In genomic region chr13:95445116-95445515, GRCh38 we compare ENCODE assay signal across 24 cellular contexts.
"Had no signal": no experiment of that assay in that cellular context is flagged by ENCODE, and none has a peak within 500 bp of the region (broad histone marks: within the 10 kb centered on the region; RNA-seq: fewer than 3 reads in every experiment).

No MANE protein-coding gene starts in this region.

- H3K36me3 ChIP-seq: colonic mucosa, esophagus squamous epithelium, gastroesophageal sphincter, heart right ventricle had no signal

- H3K4me1 ChIP-seq: body of pancreas, colonic mucosa, esophagus squamous epithelium, gastroesophageal sphincter had no signal

- H3K9me3 ChIP-seq: body of pancreas, colonic mucosa, esophagus squamous epithelium, gastroesophageal sphincter, heart right ventricle had no signal

- H3K27me3 ChIP-seq: body of pancreas, colonic mucosa had no signal

- H3K4me3 ChIP-seq: body of pancreas, colonic mucosa, esophagus squamous epithelium, gastroesophageal sphincter, heart right ventricle had no signal

- ATAC-seq: activated CD4-positive, alpha-beta T cell treated with anti-CD3 and anti-CD28 coated beads for 36 hours; activated CD8-positive, alpha-beta memory T cell treated with anti-CD3 and anti-CD28 coated beads, Interleukin-2, amount 10 ng/mL, durations not matched to agents 7 days and 5 days; activated CD8-positive, alpha-beta T cell treated with anti-CD3 and anti-CD28 coated beads, Interleukin-2, amount 10 ng/mL, durations not matched to agents 7 days and 5 days; activated naive CD4-positive, alpha-beta T cell treated with anti-CD3 and anti-CD28 coated beads, Interleukin-2, amount 50 U/mL, for 72 hours; body of pancreas; gastroesophageal sphincter; heart right ventricle had no signal

- DNase-seq: activated CD4-positive, alpha-beta memory T cell treated with anti-CD3 and anti-CD28 coated beads for 36 hours; activated CD4-positive, alpha-beta T cell treated with anti-CD3 and anti-CD28 coated beads for 36 hours; activated CD4-positive, alpha-beta T cell treated with anti-CD3 and anti-CD28 coated beads, Interleukin-2, amount 10 ng/mL, durations not matched to agents 24 days and 14 days; activated CD4-positive, CD25-positive, alpha-beta regulatory T cell; activated CD4-positive, CD25-positive, alpha-beta regulatory T cell treated with anti-CD3 and anti-CD28 coated beads, Interleukin-2, amount 50 U/mL, for 72 hours; activated CD8-positive, alpha-beta memory T cell treated with anti-CD3 and anti-CD28 coated beads, Interleukin-2, amount 10 ng/mL, durations not matched to agents 7 days and 5 days; activated CD8-positive, alpha-beta memory T cell treated with anti-CD3 and anti-CD28 coated beads, Interleukin-2, amount 50 U/mL, for 4 hours; activated CD8-positive, alpha-beta T cell treated with anti-CD3 and anti-CD28 coated beads, Interleukin-2, amount 10 ng/mL, durations not matched to agents 7 days and 5 days; activated effector memory CD4-positive, alpha-beta T cell treated with anti-CD3 and anti-CD28 coated beads, Interleukin-2, amount 50 U/mL, for 16 hours; activated naive CD4-positive, alpha-beta T cell treated with anti-CD3 and anti-CD28 coated beads, Interleukin-2, amount 10 ng/mL, durations not matched to agents 7 days and 5 days; activated naive CD8-positive, alpha-beta T cell treated with anti-CD3 and anti-CD28 coated beads, Interleukin-2, amount 10 ng/mL, durations not matched to agents 7 days and 5 days; activated T-cell treated with anti-CD3 and anti-CD28 coated beads, Interleukin-2, amount 50 U/mL, for 1 hour; activated T-cell treated with anti-CD3 and anti-CD28 coated beads, Interleukin-2, amount 50 U/mL, for 48 hours; amygdala; aorta; body of pancreas; colonic mucosa; effector CD8-positive, alpha-beta T cell; esophagus squamous epithelium; foreskin melanocyte; heart right ventricle; T-helper 2 cell had no signal
